7 cellular contexts compared by ENCODE assay signal in the genomic region with DNA sequence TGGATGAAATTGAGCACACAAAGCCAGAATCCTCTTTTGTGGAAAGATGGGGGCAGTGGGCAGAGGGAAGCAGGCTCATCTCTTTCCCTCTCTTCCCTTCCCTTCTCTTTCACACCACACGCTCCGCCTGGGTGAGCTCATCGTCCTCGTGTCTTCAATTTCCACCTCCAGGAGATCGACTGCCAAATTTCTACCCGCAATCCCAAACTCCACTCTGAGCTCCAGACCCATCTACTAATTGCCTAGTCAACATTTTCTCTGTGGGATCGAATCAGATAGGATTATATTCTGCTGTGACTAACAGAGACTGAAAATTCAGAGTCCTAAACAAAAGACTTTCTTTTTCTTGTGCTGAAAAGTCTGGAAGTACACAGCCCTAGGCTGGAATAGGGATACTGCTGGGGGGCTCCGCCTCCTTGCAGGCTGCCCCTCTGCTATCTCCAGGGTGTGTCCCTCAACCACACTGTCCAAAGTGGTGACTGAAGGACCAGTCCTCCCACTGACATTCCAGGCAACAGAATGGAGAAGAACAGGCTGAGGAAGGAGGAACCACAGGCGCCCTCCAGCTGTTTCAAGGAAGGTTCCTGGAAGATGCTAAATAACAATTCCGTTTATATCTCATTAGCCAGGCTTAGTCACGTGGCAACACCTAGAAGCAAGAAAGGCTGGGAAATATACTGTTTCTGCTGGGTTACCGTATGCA. TPM values are rescaled to one million over a fixed set of nuclear protein-coding genes. Genes with fewer than 3 reads are reported as not detected.
DNase-seq lines count a peak whose midpoint lies in the region; ATAC-seq and TF ChIP-seq lines count a peak whose summit lies in the region.
"Had no signal": no experiment of that assay in that cellular context is flagged by ENCODE, and none has a peak within 500 bp of the region (broad histone marks: within the 10 kb centered on the region; RNA-seq: fewer than 3 reads in every experiment).

No MANE protein-coding gene starts in this region.

- ATAC-seq in SK-N-SH treated with all-trans-retinoic acid at 6 μM for 48 hours = peak; percentile 32
- peak; percentile 63 for ATAC-seq in left lung

- no peaks in the 10 kb centered on the region for H3K36me3 ChIP-seq in left lung

- intact Hi-C loops in left lung (cut with DNase I) = no loop called here

- peaks cover 0 to 6% of the 10 kb centered on the region in 2 donors for H3K4me1 ChIP-seq in left lung

- peak overlapping the region in 1 of 2 donors; percentile 79 for H3K27ac ChIP-seq in left lung

- TF ChIP-seq CTCF in left lung (IDR thresholded peaks at IDR 0.05) = no peak

- H3K9me3 ChIP-seq in left lung = no peaks in the 10 kb centered on the region

- no peak overlapping the region for H3K4me3 ChIP-seq in left lung

- peaks cover 0 to 65% of the 10 kb centered on the region in 2 donors for H3K27me3 ChIP-seq in left lung

- DNase-seq in AG08395 (ENCODE audit: low spot score) = peak; percentile 69
- no peak for DNase-seq in left lung
- no peak for DNase-seq in 8988T
- DNase-seq in ACHN = no peak
- no peak for DNase-seq in T1000 (lab: John Stamatoyannopoulos, UW)

- in situ Hi-C loops in ACHN (cut with HindIII; ENCODE audit: low pct_ligation_motif_present, low pct_unique_long_range_greater_than_20kb, low sequenced_read_pairs) = no loop called here

TF ChIP-seq in SK-N-SH treated with all-trans-retinoic acid at 6 μM for 48 hours, 23 proteins besides CTCF, POLR2A, EP300 and RAD21:
- no peak for TF ChIP-seq TSHZ2 (CRISPR knock-in tag; IDR thresholded peaks at IDR 0.05)
- TF ChIP-seq CSDC2 (CRISPR knock-in tag; IDR thresholded peaks at IDR 0.05) = no peak
- no peak for TF ChIP-seq ZFP30 (CRISPR knock-in tag; IDR thresholded peaks at IDR 0.05)
- no peak for TF ChIP-seq ZC3H10 (CRISPR knock-in tag; IDR thresholded peaks at IDR 0.05)
- TF ChIP-seq SNAI2 (CRISPR knock-in tag; IDR thresholded peaks at IDR 0.05) = no peak
- no peak for TF ChIP-seq ARNTL (CRISPR knock-in tag; IDR thresholded peaks at IDR 0.05; ENCODE audit: borderline replicate concordance, low read depth)
- TF ChIP-seq PATZ1 (CRISPR knock-in tag; IDR thresholded peaks at IDR 0.05; ENCODE audit: borderline replicate concordance) = no peak
- no peak for TF ChIP-seq ESRRG (CRISPR knock-in tag; IDR thresholded peaks at IDR 0.05)
- no peak for TF ChIP-seq BACH2 (CRISPR knock-in tag; IDR thresholded peaks at IDR 0.05; ENCODE audit: borderline replicate concordance)
- TF ChIP-seq RARB (CRISPR knock-in tag; IDR thresholded peaks at IDR 0.05) = no peak
- TF ChIP-seq ISL1 (CRISPR knock-in tag; IDR thresholded peaks at IDR 0.05) = no peak
TF ChIP-seq in SK-N-SH treated with all-trans-retinoic acid at 6 μM for 48 hours: peak in this region for 0.

RNA-seq across cellular contexts. Expression of gene HSPA12B, which starts 5.0 kb away (rescaled TPM):
- total RNA-seq in left lung = 10 to 100 TPM; 14.6 to 22.1 TPM
- total RNA-seq: bronchial epithelial cell had no signal

RNA-seq across cellular contexts. Expression of gene SIGLEC1, which starts 15.1 kb away (rescaled TPM):
- total RNA-seq in left lung = 10 to 100 TPM; 22.8 to 45.8 TPM
- total RNA-seq: bronchial epithelial cell had no signal

RNA-seq across cellular contexts. Expression of gene ADISSP, which starts 40.1 kb away (rescaled TPM):
- 10 to 100 TPM; 19.4 to 35.6 TPM for total RNA-seq in left lung

RNA-seq across cellular contexts. Expression of gene ADAM33, which starts 45.7 kb away (rescaled TPM):
- total RNA-seq in left lung = 10 to 100 TPM; 15.4 to 16.5 TPM

RNA-seq across cellular contexts. Expression of gene SPEF1, which starts 53.8 kb away (rescaled TPM):
- 1 to 10 TPM in 1 of 2 donors, under 1 TPM in 1; 0.26 to 2.8 TPM for total RNA-seq in left lung
